ENCODE assay signal across 1 cellular context in genomic region chr19:17406039-17406886, GRCh38.
TF ChIP-seq lines count a peak whose summit lies in the region.

No MANE protein-coding gene starts in this region.

TF ChIP-seq in HepG2, 621 proteins besides CTCF, POLR2A, EP300 and RAD21 (continued from another document):
- no peak for TF ChIP-seq REXO4 (CRISPR knock-in tag; IDR thresholded peaks at IDR 0.05; ENCODE audit: borderline replicate concordance)
- no peak for TF ChIP-seq CEBPB (IDR thresholded peaks at IDR 0.05; ENCODE audit: borderline replicate concordance, low read depth, low read length)
- no peak for TF ChIP-seq ZNF878 (CRISPR knock-in tag; IDR thresholded peaks at IDR 0.05)
- TF ChIP-seq ZNF12 (CRISPR knock-in tag; IDR thresholded peaks at IDR 0.05) = no peak
